Comparison of ENCODE assay signal across 8 cellular contexts in genomic region chr2:69559696-69560482, GRCh38.
DNase-seq lines count a peak whose midpoint lies in the region; ATAC-seq, FAIRE-seq and TF ChIP-seq lines count a peak whose summit lies in the region.

No MANE protein-coding gene starts in this region.

- no peaks in the 10 kb centered on the region for H3K36me3 ChIP-seq in endothelial cell of umbilical vein (ENCODE audit: control insufficient read depth in 2 of 2, extremely low read depth in 1 of 2, insufficient read depth in 2 of 2, low read length in 2 of 2)

- H3K27me3 ChIP-seq in endothelial cell of umbilical vein (ENCODE audit: control insufficient read depth in 2 of 2, insufficient read depth in 2 of 2, low read length in 2 of 2), result no peaks in the 10 kb centered on the region

- H3K9me3 ChIP-seq in endothelial cell of umbilical vein (replicated peaks; ENCODE audit: control insufficient read depth, insufficient read depth, low read length), result no peaks in the 10 kb centered on the region

- H3K4me3 ChIP-seq in endothelial cell of umbilical vein (replicated peaks in 1 of 3; ENCODE audit: insufficient read depth in 1 of 3, low read depth in 1 of 3, low read length in 3 of 3), result no peak overlapping the region

- no TSS peak for BruUV-seq in endothelial cell of umbilical vein (replicated peaks; lab: Mats Ljungman, UMichigan)

- no peak overlapping the region for H3K9ac ChIP-seq in endothelial cell of umbilical vein (replicated peaks; ENCODE audit: extremely low read depth, insufficient read depth, low read length)

- peak; percentile 64 for TF ChIP-seq CTCF in GM13976 (IDR thresholded peaks at IDR 0.05; ENCODE audit: borderline replicate concordance, control extremely low read depth, extremely low read depth, insufficient read depth, missing control alignments)
- TF ChIP-seq CTCF in endothelial cell of umbilical vein (IDR thresholded peaks at IDR 0.05; ENCODE audit: extremely low read depth in 1 of 2, insufficient read depth in 1 of 2, low read depth in 1 of 2, low read length in 2 of 2), result peak; percentile 50 to 51

- dilution Hi-C loops in endothelial cell of umbilical vein (cut with MboI; ENCODE audit: extremely low pct_ligation_motif_present, low sequenced_read_pairs), result no loop called here

- CTCF ChIA-PET in endothelial cell of umbilical vein (lab: Charles Lee), result interaction anchor here (1.2 to 7.7 kb wide), 9 partner anchors 10 to 256 kb away, joined by 3 to 74 read pairs (median 7); no protein-coding TSS in a partner anchor

- intact Hi-C loops in endothelial cell of umbilical vein (cut with micrococcal nuclease), result loop anchor here (1.0 to 5.0 kb wide), 3 partner anchors 83 to 257 kb away; partner anchors contain the start of gene AAK1

- in situ Hi-C loops in GM13976 (cut with MboI; ENCODE audit: low sequenced_read_pairs, unreplicated experiment), result loop anchor here (5.0 kb wide), 1 partner anchor 152 kb away; no protein-coding TSS in a partner anchor

- TF ChIP-seq POLR2A in endothelial cell of umbilical vein (IDR thresholded peaks at IDR 0.05; ENCODE audit: low read depth, low read length), result no peak

- no peaks in the 10 kb centered on the region for H3K36me3 Mint-ChIP-seq in naive B cell

- FAIRE-seq in endothelial cell of umbilical vein (lab: Jason Lieb, UNC), result peak; percentile 65

- no peak overlapping the region for H3K4me2 ChIP-seq in endothelial cell of umbilical vein (ENCODE audit: insufficient read depth, low read length)

- no peaks in the 10 kb centered on the region for H3K9me3 Mint-ChIP-seq in naive B cell

- ATAC-seq in naive B cell (ENCODE audit: low read depth in 2 of 2), result peak; percentile 36 to 38

- H3K27me3 Mint-ChIP-seq in naive B cell, result peaks cover 14 to 27% (median 19%) of the 10 kb centered on the region in 3 donors

- no peak overlapping the region for H3K27ac Mint-ChIP-seq in naive B cell

- H4K20me1 ChIP-seq in endothelial cell of umbilical vein (replicated peaks; ENCODE audit: control insufficient read depth, extremely low read depth, insufficient read depth, low read length), result peaks cover 5% of the 10 kb centered on the region

- peaks cover 18% of the 10 kb centered on the region for H3K4me1 ChIP-seq in endothelial cell of umbilical vein (ENCODE audit: control insufficient read depth, extremely low read depth, insufficient read depth, low read length)

- no peak overlapping the region for H3K4me3 Mint-ChIP-seq in naive B cell

- POLR2A ChIA-PET in endothelial cell of umbilical vein (lab: Charles Lee), result no interaction called here

- no peak overlapping the region for H3K27ac ChIP-seq in endothelial cell of umbilical vein (ENCODE audit: insufficient read depth, low read depth, low read length)

- DNase-seq in AG20443 (ENCODE audit: low spot score), result peak; percentile 64
- peak; percentile 61 for DNase-seq in GM13976 (ENCODE audit: low spot score)
- peak; percentile 54 for DNase-seq in HuH-7.5 (ENCODE audit: low spot score)
- peak; percentile 20 for DNase-seq in SHP77 treated with DMSO at 0.1 percent for 48 hours (lab: John Stamatoyannopoulos, UW)
- peak; percentile 69 for DNase-seq in endothelial cell of umbilical vein (ENCODE audit: low read depth, low spot score)
- DNase-seq in naive B cell, result peak; percentile 11
- no peak for DNase-seq in ureter (ENCODE audit: low spot score)
- DNase-seq in DMS79 (lab: John Stamatoyannopoulos, UW), result no peak

- H2AFZ ChIP-seq in endothelial cell of umbilical vein (ENCODE audit: low read depth, low read length), result no peak overlapping the region

- no peaks in the 10 kb centered on the region for H3K9me1 ChIP-seq in endothelial cell of umbilical vein (replicated peaks; ENCODE audit: control insufficient read depth, extremely low read depth, insufficient read depth, low read length)

- H3K79me2 ChIP-seq in endothelial cell of umbilical vein (ENCODE audit: control insufficient read depth, insufficient read depth, low read length), result peaks cover 51% of the 10 kb centered on the region

- peaks cover 2 to 6% (median 5%) of the 10 kb centered on the region in 3 donors for H3K4me1 Mint-ChIP-seq in naive B cell

TF ChIP-seq in endothelial cell of umbilical vein, 7 proteins besides CTCF, POLR2A, EP300 and RAD21:
- TF ChIP-seq MAX (IDR thresholded peaks at IDR 0.05; ENCODE audit: insufficient read depth, insufficient read length) (no peak), POLR2AphosphoS5 (IDR thresholded peaks at IDR 0.05; ENCODE audit: insufficient read depth, low read depth, low read length) (no peak), EZH2 (IDR thresholded peaks at IDR 0.05; ENCODE audit: borderline replicate concordance, low read depth, low read length, severe bottlenecking) (no peak), MYC (IDR thresholded peaks at IDR 0.05; ENCODE audit: low read depth, low read length) (no peak), JUN (IDR thresholded peaks at IDR 0.05; ENCODE audit: borderline replicate concordance, insufficient read depth, insufficient read length, low read depth) (no peak), GATA2 (IDR thresholded peaks at IDR 0.05; ENCODE audit: insufficient read depth, insufficient read length, low read depth, low read length) (no peak), FOS (IDR thresholded peaks at IDR 0.05; ENCODE audit: borderline replicate concordance, insufficient read depth, low read length) (no peak)
TF ChIP-seq in endothelial cell of umbilical vein: peak in this region for 0.

Comparison
In these comparisons a context has a peak if more than half of its experiments do, and no peak if none do; other contexts are left out.
1. DNase-seq: peak in AG20443 (single experiment), GM13976 (single experiment), HuH-7.5 (single experiment), SHP77 treated with DMSO at 0.1 percent for 48 hours (single experiment), endothelial cell of umbilical vein (single experiment) and naive B cell (single experiment); none in ureter (single experiment) and DMS79 (single experiment).